1 cellular context compared by ENCODE assay signal in genomic region chr4:169314906-169315305, GRCh38.
A peak's percentile ranks its signal among the peaks of the same experiment; 100 is the strongest.
TF ChIP-seq lines count a peak whose summit lies in the region.

No MANE protein-coding gene starts in this region.

TF ChIP-seq in HepG2, 621 proteins besides CTCF, POLR2A, EP300 and RAD21 (continued from another document and continues in another):
- TF ChIP-seq ZNF556 (CRISPR knock-in tag; IDR thresholded peaks at IDR 0.05; ENCODE audit: borderline replicate concordance) (peak; percentile 27; the same call in 1 of the 2 replicates), HIC2 (CRISPR knock-in tag; IDR thresholded peaks at IDR 0.05; ENCODE audit: low read depth) (no peak), SOX13 (IDR thresholded peaks at IDR 0.05) (no peak), SOX13 (CRISPR knock-in tag; conservative IDR thresholded peaks at IDR 0.05 in 1 of 2, IDR thresholded peaks at IDR 0.05 in 1 of 2) (peak in 1 of 2 experiments; percentile 70; a peak in 2 of 4 replicates), ZNF788 (CRISPR knock-in tag; IDR thresholded peaks at IDR 0.05; ENCODE audit: borderline replicate concordance) (peak; percentile 77; the same call in 1 of the 2 replicates), SOX5 (CRISPR knock-in tag; IDR thresholded peaks at IDR 0.05; ENCODE audit: borderline replicate concordance) (peak; percentile 44; the same call in 1 of the 2 replicates), ZNF136 (CRISPR knock-in tag; IDR thresholded peaks at IDR 0.05; ENCODE audit: low read depth) (no peak), NFIB (CRISPR knock-in tag; IDR thresholded peaks at IDR 0.05; ENCODE audit: borderline replicate concordance) (peak; percentile 57; the same call in 1 of the 2 replicates), PHF21A (CRISPR knock-in tag; IDR thresholded peaks at IDR 0.05) (peak; percentile 63; the same call in 1 of the 2 replicates), ZNF768 (CRISPR knock-in tag; IDR thresholded peaks at IDR 0.05) (no peak), RXRA (CRISPR knock-in tag; IDR thresholded peaks at IDR 0.05) (peak; percentile 41; the same call in 1 of the 2 replicates), ZNF232 (CRISPR knock-in tag; IDR thresholded peaks at IDR 0.05; ENCODE audit: borderline replicate concordance) (peak; percentile 62; the same call in 1 of the 2 replicates), NCOR1 (IDR thresholded peaks at IDR 0.05; ENCODE audit: borderline replicate concordance, low read length) (peak; percentile 86; the same call in 1 of the 2 replicates), ZNF607 (CRISPR knock-in tag; IDR thresholded peaks at IDR 0.05; ENCODE audit: borderline replicate concordance) (no peak), ERF (CRISPR knock-in tag; IDR thresholded peaks at IDR 0.05) (peak; percentile 62; the same call in 1 of the 2 replicates), ZNF670 (CRISPR knock-in tag; IDR thresholded peaks at IDR 0.05; ENCODE audit: borderline replicate concordance) (0 out of 2 replicates have a peak, but pooled peaks have one; percentile 22), ZFP36L1 (CRISPR knock-in tag; IDR thresholded peaks at IDR 0.05) (peak; percentile 87), PPARG (CRISPR knock-in tag; conservative IDR thresholded peaks at IDR 0.05) (0 out of 2 replicates have a peak, but pooled peaks have one; percentile 31), ARNTL (CRISPR knock-in tag; IDR thresholded peaks at IDR 0.05) (peak; percentile 95), PAWR (CRISPR knock-in tag; IDR thresholded peaks at IDR 0.05; ENCODE audit: borderline replicate concordance) (no peak), ZNF256 (CRISPR knock-in tag; conservative IDR thresholded peaks at IDR 0.05) (0 out of 2 replicates have a peak, but pooled peaks have one; percentile 55), NR1H2 (CRISPR knock-in tag; IDR thresholded peaks at IDR 0.05; ENCODE audit: borderline replicate concordance, low read depth) (no peak), ZBTB40 (IDR thresholded peaks at IDR 0.05) (no peak), ZBTB40 (CRISPR knock-in tag; IDR thresholded peaks at IDR 0.05) (peak; percentile 43; the same call in 1 of the 2 replicates), ZNF143 (CRISPR knock-in tag; IDR thresholded peaks at IDR 0.05) (peak; percentile 51; the same call in 1 of the 2 replicates), POGZ (CRISPR knock-in tag; IDR thresholded peaks at IDR 0.05) (peak; percentile 86), LCORL (IDR thresholded peaks at IDR 0.05) (peak; percentile 66; the same call in 1 of the 2 replicates), LCORL (CRISPR knock-in tag; IDR thresholded peaks at IDR 0.05) (peak; percentile 92), ZNF891 (CRISPR knock-in tag; IDR thresholded peaks at IDR 0.05) (peak; percentile 51; the same call in 1 of the 2 replicates), ZFP1 (CRISPR knock-in tag; IDR thresholded peaks at IDR 0.05) (0 out of 2 replicates have a peak, but pooled peaks have one; percentile 30), ZNF124 (CRISPR knock-in tag; IDR thresholded peaks at IDR 0.05) (peak; percentile 60; the same call in 1 of the 2 replicates), YEATS2 (CRISPR knock-in tag; IDR thresholded peaks at IDR 0.05; ENCODE audit: borderline replicate concordance) (peak; percentile 38; the same call in 1 of the 2 replicates), ZFP90 (CRISPR knock-in tag; IDR thresholded peaks at IDR 0.05; ENCODE audit: borderline replicate concordance) (peak; percentile 29; the same call in 1 of the 2 replicates), ZBTB7B (CRISPR knock-in tag; IDR thresholded peaks at IDR 0.05) (peak; percentile 54; the same call in 1 of the 2 replicates), ZNF747 (CRISPR knock-in tag; IDR thresholded peaks at IDR 0.05; ENCODE audit: borderline replicate concordance) (0 out of 2 replicates have a peak, but pooled peaks have one; percentile 25), ZNF282 (IDR thresholded peaks at IDR 0.05; ENCODE audit: partially characterized antibody) (no peak), NBN (conservative IDR thresholded peaks at IDR 0.05) (no peak), ZNF10 (CRISPR knock-in tag; IDR thresholded peaks at IDR 0.05; ENCODE audit: borderline replicate concordance, low read depth) (no peak), ZBTB4 (CRISPR knock-in tag; IDR thresholded peaks at IDR 0.05; ENCODE audit: borderline replicate concordance) (no peak), ZNF619 (CRISPR knock-in tag; IDR thresholded peaks at IDR 0.05) (no peak), FOSL2 (CRISPR knock-in tag; IDR thresholded peaks at IDR 0.05) (peak; percentile 77), ZNF292 (CRISPR knock-in tag; IDR thresholded peaks at IDR 0.05; ENCODE audit: borderline replicate concordance, low read depth) (peak; percentile 87; the same call in 1 of the 2 replicates), ZNF18 (CRISPR knock-in tag; IDR thresholded peaks at IDR 0.05; ENCODE audit: insufficient replicate concordance) (peak; percentile 51), IRF2 (CRISPR knock-in tag; IDR thresholded peaks at IDR 0.05) (peak; percentile 57; the same call in 1 of the 2 replicates)
